7 cellular contexts compared by ENCODE assay signal in genomic region chr9:135990468-135991429, GRCh38. TPM values are rescaled to one million over a fixed set of nuclear protein-coding genes. Genes with fewer than 3 reads are reported as not detected.
A peak's percentile ranks its signal among the peaks of the same experiment; 100 is the strongest.
DNase-seq lines count a peak whose midpoint lies in the region; ATAC-seq and TF ChIP-seq lines count a peak whose summit lies in the region.

No MANE protein-coding gene starts in this region.

- H3K4me1 ChIP-seq in fibroblast of lung (ENCODE audit: control insufficient read depth, extremely low read depth, insufficient read depth, low read length): peaks cover 9% of the 10 kb centered on the region

- no peaks in the 10 kb centered on the region for H3K27me3 ChIP-seq in fibroblast of lung (ENCODE audit: control insufficient read depth, insufficient read depth, low read length)

- H2AFZ ChIP-seq in fibroblast of lung (ENCODE audit: low read length): no peak overlapping the region

- H3K4me2 ChIP-seq in fibroblast of lung (ENCODE audit: extremely low read depth, insufficient read depth, low read length): no peak overlapping the region

- H3K9ac ChIP-seq in fibroblast of lung (ENCODE audit: insufficient read depth, low read length): no peak overlapping the region

- no peak overlapping the region for H3K4me3 ChIP-seq in GM12865 (ENCODE audit: low read depth, low read length)
- H3K4me3 ChIP-seq in fibroblast of lung (replicated peaks in 1 of 4; ENCODE audit: control extremely low read depth in 1 of 4, insufficient read depth in 1 of 4, low read depth in 3 of 4, low read length in 4 of 4): no peak overlapping the region
- H3K4me3 ChIP-seq in retinal pigment epithelial cell (ENCODE audit: low read length): no peak overlapping the region

- H3K36me3 ChIP-seq in fibroblast of lung (ENCODE audit: control insufficient read depth, insufficient read depth, low read length): no peaks in the 10 kb centered on the region

- peak; percentile 57 to 66 for ATAC-seq in activated T-cell treated with anti-CD3 and anti-CD28 coated beads, Interleukin-2, amount 50 U/mL, for 4 hours
- ATAC-seq in GM21515 (IDR thresholded peaks at IDR 0.05; ENCODE audit: unreplicated experiment): no peak
- no peak for ATAC-seq in HG02870 (IDR thresholded peaks at IDR 0.05; ENCODE audit: unreplicated experiment)

- TF ChIP-seq CTCF in GM12865 (IDR thresholded peaks at IDR 0.05; ENCODE audit: insufficient read depth, low read depth, low read length, missing control alignments): no peak
- no peak for TF ChIP-seq CTCF in fibroblast of lung (conservative IDR thresholded peaks at IDR 0.05 in 1 of 2, IDR thresholded peaks at IDR 0.05 in 1 of 2; ENCODE audit: low read depth in 1 of 2, low read length in 2 of 2)
- TF ChIP-seq CTCF in retinal pigment epithelial cell (conservative IDR thresholded peaks at IDR 0.05; ENCODE audit: low read depth, low read length): no peak

- H3K79me2 ChIP-seq in fibroblast of lung (ENCODE audit: control insufficient read depth, insufficient read depth, low read length): no peaks in the 10 kb centered on the region

- no peaks in the 10 kb centered on the region for H3K36me3 Mint-ChIP-seq in activated T-cell treated with anti-CD3 and anti-CD28 coated beads, Interleukin-2, amount 50 U/mL, for 4 hours (ENCODE audit: insufficient read depth)

- no peaks in the 10 kb centered on the region for H3K9me3 ChIP-seq in fibroblast of lung (ENCODE audit: control insufficient read depth, insufficient read depth, low read depth, low read length)

- peaks cover 21% of the 10 kb centered on the region for H3K4me1 Mint-ChIP-seq in activated T-cell treated with anti-CD3 and anti-CD28 coated beads, Interleukin-2, amount 50 U/mL, for 4 hours (ENCODE audit: low read depth)

- H4K20me1 ChIP-seq in fibroblast of lung (ENCODE audit: control insufficient read depth, extremely low read depth, insufficient read depth, low read length): no peaks in the 10 kb centered on the region

- no peaks in the 10 kb centered on the region for H3K9me3 Mint-ChIP-seq in activated T-cell treated with anti-CD3 and anti-CD28 coated beads, Interleukin-2, amount 50 U/mL, for 4 hours

- H3K4me3 Mint-ChIP-seq in activated T-cell treated with anti-CD3 and anti-CD28 coated beads, Interleukin-2, amount 50 U/mL, for 4 hours: peak overlapping the region; percentile 42

- H3K27ac ChIP-seq in fibroblast of lung (ENCODE audit: insufficient read depth, low read length): no peak overlapping the region

- H3K27me3 Mint-ChIP-seq in activated T-cell treated with anti-CD3 and anti-CD28 coated beads, Interleukin-2, amount 50 U/mL, for 4 hours (ENCODE audit: low read depth): no peaks in the 10 kb centered on the region

- peak; percentile 85 for DNase-seq in GM12865 (ENCODE audit: low read depth)
- peak; percentile 54 for DNase-seq in NCI-H2196 treated with DMSO at 0.1 percent for 48 hours (lab: John Stamatoyannopoulos, UW; ENCODE audit: unreplicated experiment)
- DNase-seq in activated T-cell treated with anti-CD3 and anti-CD28 coated beads, Interleukin-2, amount 50 U/mL, for 4 hours: peak; percentile 52
- DNase-seq in fibroblast of lung (ENCODE audit: low read depth in 2 of 2): peak; percentile 55 to 81
- peak; percentile 29 for DNase-seq in retinal pigment epithelial cell (ENCODE audit: low read depth)

RNA-seq across cellular contexts. Expression of gene UBAC1, which starts 29.6 kb away (rescaled TPM):
- total RNA-seq in activated T-cell treated with anti-CD3 and anti-CD28 coated beads, Interleukin-2, amount 50 U/mL, for 4 hours: 10 to 100 TPM; 30.4 to 33.4 (median 31.4) TPM
- 29.0 and 30.6 TPM in 2 replicates for total RNA-seq in fibroblast of lung
- 26.3 and 26.8 TPM in 2 replicates for polyA plus RNA-seq in fibroblast of lung
- polyA plus RNA-seq in fibroblast of lung (2012): 23.4 and 25.9 TPM in 2 replicates
- 42.8 and 56.2 TPM in 2 replicates for polyA minus RNA-seq in fibroblast of lung (ENCODE audit: low replicate concordance)

Comparison
In these comparisons a context has a peak if more than half of its experiments do, and no peak if none do; other contexts are left out.
1. DNase-seq: peak in every context shown above with its lines; median percentile 85 in GM12865; 68 in fibroblast of lung; 54 in NCI-H2196 treated with DMSO at 0.1 percent for 48 hours; 52 in activated T-cell treated with anti-CD3 and anti-CD28 coated beads, Interleukin-2, amount 50 U/mL, for 4 hours; 29 in retinal pigment epithelial cell.
2. ATAC-seq: peak in activated T-cell treated with anti-CD3 and anti-CD28 coated beads, Interleukin-2, amount 50 U/mL, for 4 hours (2 of 2); none in GM21515 (single experiment) and HG02870 (single experiment).